In genomic region chr1:246753670-246754535, GRCh38 we compare ENCODE assay signal across 1 cellular context.
TF ChIP-seq lines count a peak whose summit lies in the region.

No MANE protein-coding gene starts in this region.

TF ChIP-seq in H1, 55 proteins besides CTCF, POLR2A, EP300 and RAD21 (continued from another document):
- TF ChIP-seq CHD7 (IDR thresholded peaks at IDR 0.05; ENCODE audit: insufficient replicate concordance, low read length) (no peak), YY1 (IDR thresholded peaks at IDR 0.05; ENCODE audit: low read depth, low read length) (peak; percentile 44; the same call in 1 of the 2 replicates)
